Comparison of ENCODE assay signal across 14 cellular contexts in genomic region chr2:66775730-66776422, GRCh38.
"Had no signal": no experiment of that assay in that cellular context is flagged by ENCODE, and none has a peak within 500 bp of the region (broad histone marks: within the 10 kb centered on the region; RNA-seq: fewer than 3 reads in every experiment).

No MANE protein-coding gene starts in this region.

- H3K4me1 ChIP-seq: suprapubic skin, tibial artery, upper lobe of left lung, vagina had no signal

- H3K27me3 ChIP-seq: suprapubic skin, tibial artery, upper lobe of left lung, vagina had no signal

- ATAC-seq: esophagus mucosa; left lobe of liver; natural killer cell treated with Interleukin-12 subunit alpha and Interleukin-12 subunit beta and Interleukin-15 and Interleukin-18, amount 100 ng/mL, for 72 hours; stimulated activated effector memory CD8-positive, alpha-beta T cell treated with anti-CD3 and anti-CD28 coated beads, Interleukin-12 subunit alpha, Interleukin-12 subunit beta, amount 100 ng/mL, for 72 hours; stimulated activated naive CD8-positive, alpha-beta T cell treated with anti-CD3 and anti-CD28 coated beads, Interleukin-15, Interleukin-2, amounts not matched to agents 100 U/mL and 50 U/mL, for 24 hours had no signal

- H3K4me3 ChIP-seq: suprapubic skin, tibial artery, upper lobe of left lung, vagina had no signal

- DNase-seq: effector memory CD4-positive, alpha-beta T cell; islet precursor cell; occipital lobe; stimulated activated CD4-positive, alpha-beta T cell treated with anti-CD3 and anti-CD28 coated beads, Interleukin-4, amount 100 ng/mL, for 1 hour; stimulated activated CD8-positive, alpha-beta memory T cell treated with anti-CD3 and anti-CD28 coated beads, Interleukin-4, amount 100 ng/mL, for 48 hours; stimulated activated naive CD8-positive, alpha-beta T cell treated with anti-CD3 and anti-CD28 coated beads, Interleukin-15, Interleukin-2, amounts not matched to agents 100 U/mL and 50 U/mL, for 24 hours; tibial artery; upper lobe of left lung had no signal

- H3K36me3 ChIP-seq: suprapubic skin, tibial artery, upper lobe of left lung, vagina had no signal

- H3K9me3 ChIP-seq: suprapubic skin, tibial artery, upper lobe of left lung, vagina had no signal

- H3K27ac ChIP-seq: suprapubic skin, tibial artery, upper lobe of left lung, vagina had no signal
